ENCODE assay signal across 11 cellular contexts in genomic region chr16:27446721-27447120, GRCh38. TPM values are rescaled to one million over a fixed set of nuclear protein-coding genes. Genes with fewer than 3 reads are reported as not detected.
DNase-seq lines count a peak whose midpoint lies in the region; ATAC-seq and TF ChIP-seq lines count a peak whose summit lies in the region.
"Had no signal": no experiment of that assay in that cellular context is flagged by ENCODE, and none has a peak within 500 bp of the region (broad histone marks: within the 10 kb centered on the region; RNA-seq: fewer than 3 reads in every experiment).

No MANE protein-coding gene starts in this region.

- TF ChIP-seq POLR2A in GM10847 (IDR thresholded peaks at IDR 0.05; ENCODE audit: extremely low read depth, insufficient read length) (peak; percentile 10), prostate gland (IDR thresholded peaks at IDR 0.05) (no peak)

- H3K27ac Mint-ChIP-seq in T-helper 2 cell treated with Interferon-gamma antibody and Interleukin-4, amounts not matched to agents 5 μg/mL and 100 μg/mL, for 36 hours: peak overlapping the region; percentile 75
- H3K27ac Mint-ChIP-seq in activated naive CD4-positive, alpha-beta T cell treated with anti-CD3 and anti-CD28 coated beads for 36 hours: peak overlapping the region; percentile 82

- ATAC-seq in GM18870 (IDR thresholded peaks at IDR 0.05; ENCODE audit: unreplicated experiment): no peak

- no peaks in the 10 kb centered on the region for H3K36me3 ChIP-seq in prostate gland
- H3K36me3 ChIP-seq: vagina had no signal

- H3K4me3 Mint-ChIP-seq in T-helper 2 cell treated with Interferon-gamma antibody and Interleukin-4, amounts not matched to agents 5 μg/mL and 100 μg/mL, for 36 hours: peak overlapping the region; percentile 55
- no peak overlapping the region for H3K4me3 Mint-ChIP-seq in activated naive CD4-positive, alpha-beta T cell treated with anti-CD3 and anti-CD28 coated beads for 36 hours

- H3K27ac ChIP-seq in prostate gland: no peak overlapping the region
- H3K27ac ChIP-seq: SK-N-MC, vagina had no signal

- H3K9me3 Mint-ChIP-seq in T-helper 2 cell treated with Interferon-gamma antibody and Interleukin-4, amounts not matched to agents 5 μg/mL and 100 μg/mL, for 36 hours: peaks cover 10% of the 10 kb centered on the region
- peaks cover 2% of the 10 kb centered on the region for H3K9me3 Mint-ChIP-seq in activated naive CD4-positive, alpha-beta T cell treated with anti-CD3 and anti-CD28 coated beads for 36 hours

- intact Hi-C loops in activated naive CD4-positive, alpha-beta T cell treated with anti-CD3 and anti-CD28 coated beads for 36 hours (cut with micrococcal nuclease): no loop called here
- intact Hi-C loops in prostate gland (cut with DNase I): no loop called here

- H3K27me3 ChIP-seq in prostate gland (replicated peaks; ENCODE audit: insufficient read depth): no peaks in the 10 kb centered on the region
- H3K27me3 ChIP-seq: vagina had no signal

- 76% methylated on average over 4 of the region's 4 CpGs for WGBS in prostate gland

- CTCF ChIA-PET in activated naive CD4-positive, alpha-beta T cell treated with anti-CD3 and anti-CD28 coated beads for 36 hours (lab: Charles Lee): interaction anchor here (0.8 to 1.0 kb wide), 2 partner anchors 9 to 267 kb away, joined by 3 read pairs; no protein-coding TSS in a partner anchor

- TF ChIP-seq CTCF in prostate gland (IDR thresholded peaks at IDR 0.05): no peak

- no peaks in the 10 kb centered on the region for H3K9me3 ChIP-seq in prostate gland

- peaks cover 79% of the 10 kb centered on the region for H3K36me3 Mint-ChIP-seq in T-helper 2 cell treated with Interferon-gamma antibody and Interleukin-4, amounts not matched to agents 5 μg/mL and 100 μg/mL, for 36 hours (ENCODE audit: low read depth)
- peaks cover 84% of the 10 kb centered on the region for H3K36me3 Mint-ChIP-seq in activated naive CD4-positive, alpha-beta T cell treated with anti-CD3 and anti-CD28 coated beads for 36 hours (ENCODE audit: low read depth)

- peaks cover 33% of the 10 kb centered on the region for H3K4me1 Mint-ChIP-seq in T-helper 2 cell treated with Interferon-gamma antibody and Interleukin-4, amounts not matched to agents 5 μg/mL and 100 μg/mL, for 36 hours (ENCODE audit: low read depth)
- H3K4me1 Mint-ChIP-seq in activated naive CD4-positive, alpha-beta T cell treated with anti-CD3 and anti-CD28 coated beads for 36 hours (ENCODE audit: low read depth): peaks cover 85% of the 10 kb centered on the region

- no peaks in the 10 kb centered on the region for H3K27me3 Mint-ChIP-seq in T-helper 2 cell treated with Interferon-gamma antibody and Interleukin-4, amounts not matched to agents 5 μg/mL and 100 μg/mL, for 36 hours (ENCODE audit: low read depth)
- H3K27me3 Mint-ChIP-seq in activated naive CD4-positive, alpha-beta T cell treated with anti-CD3 and anti-CD28 coated beads for 36 hours (ENCODE audit: low read depth): no peaks in the 10 kb centered on the region

- no peak overlapping the region for H3K4me3 ChIP-seq in prostate gland
- H3K4me3 ChIP-seq: SK-N-MC, vagina had no signal

- peak; percentile 30 for DNase-seq in T-helper 2 cell treated with Interferon-gamma antibody and Interleukin-4, amounts not matched to agents 5 μg/mL and 100 μg/mL, for 36 hours (ENCODE audit: low spot score)
- DNase-seq in activated naive CD4-positive, alpha-beta T cell treated with anti-CD3 and anti-CD28 coated beads for 36 hours: peak; percentile 65
- peak; percentile 66 for DNase-seq in stimulated activated CD4-positive, alpha-beta T cell treated with anti-CD3 and anti-CD28 coated beads, Interleukin-2, amount 100 ng/mL, for 4 hours (ENCODE audit: low read depth)
- DNase-seq in NCI-H82 (lab: John Stamatoyannopoulos, UW) (no peak), NCI-H774 (lab: John Stamatoyannopoulos, UW) (no peak), prostate gland (ENCODE audit: low spot score) (no peak)
- DNase-seq: Caco-2 had no signal

- H3K4me1 ChIP-seq in prostate gland (replicated peaks): no peaks in the 10 kb centered on the region
- H3K4me1 ChIP-seq: Caco-2, vagina had no signal

RNA-seq across cellular contexts. Expression of gene IL21R, which starts 44.7 kb away (rescaled TPM):
- 10 to 100 TPM; 93.8 to 99.2 TPM for total RNA-seq in activated naive CD4-positive, alpha-beta T cell treated with anti-CD3 and anti-CD28 coated beads for 36 hours
- total RNA-seq in prostate gland: under 1 TPM; 0.32 to 0.57 TPM

Comparison
In these comparisons a context has a peak if more than half of its experiments do, and no peak if none do; other contexts are left out.
1. DNase-seq: peak in T-helper 2 cell treated with Interferon-gamma antibody and Interleukin-4, amounts not matched to agents 5 μg/mL and 100 μg/mL, for 36 hours (single experiment), activated naive CD4-positive, alpha-beta T cell treated with anti-CD3 and anti-CD28 coated beads for 36 hours (single experiment) and stimulated activated CD4-positive, alpha-beta T cell treated with anti-CD3 and anti-CD28 coated beads, Interleukin-2, amount 100 ng/mL, for 4 hours (single experiment); none in NCI-H82 (single experiment), NCI-H774 (single experiment) and prostate gland (single experiment).
2. RNA of gene IL21R, which starts 44.7 kb away (total RNA-seq): 93.8 to 99.2 TPM in activated naive CD4-positive, alpha-beta T cell treated with anti-CD3 and anti-CD28 coated beads for 36 hours; 0.32 to 0.57 TPM in prostate gland; every median in the first group is over 10 times any median in the second.